26 cellular contexts compared by ENCODE assay signal in genomic region chr9:108012886-108013665, GRCh38.
DNase-seq lines count a peak whose midpoint lies in the region; ATAC-seq, FAIRE-seq and TF ChIP-seq lines count a peak whose summit lies in the region.
"Had no signal": no experiment of that assay in that cellular context is flagged by ENCODE, and none has a peak within 500 bp of the region (broad histone marks: within the 10 kb centered on the region; RNA-seq: fewer than 3 reads in every experiment).

No MANE protein-coding gene starts in this region.

- no peak overlapping the region for H3K4me2 ChIP-seq in A549
- H3K4me2 ChIP-seq in MM.1S (ENCODE audit: low read depth, low read length): no peak overlapping the region

- no peaks in the 10 kb centered on the region for H3K79me2 ChIP-seq in MM.1S (ENCODE audit: low read length)

- intact Hi-C loops in dendritic cell treated with granulocyte-macrophage colony-stimulating factor and Interleukin-4, amounts not matched to agents 40 ng/mL and 50 ng/mL, for 4 days (cut with micrococcal nuclease): no loop called here

- H3K36me3 ChIP-seq in MM.1S (replicated peaks; ENCODE audit: insufficient read depth, low read length) (no peaks in the 10 kb centered on the region), brain microvascular endothelial cell (replicated peaks) (no peaks in the 10 kb centered on the region)
- H3K36me3 ChIP-seq: SJSA1 had no signal

- no peak overlapping the region for H3K27ac ChIP-seq in A549
- H3K27ac ChIP-seq in MM.1S (ENCODE audit: low read length): peak overlapping the region; percentile 11; the same call in 1 of the 2 replicates
- no peak overlapping the region for H3K27ac ChIP-seq in brain microvascular endothelial cell
- H3K27ac ChIP-seq: SJSA1 had no signal

- no peak overlapping the region for H2AFZ ChIP-seq in MM.1S (ENCODE audit: low read length)

- H3K36me3 Mint-ChIP-seq in dendritic cell treated with granulocyte-macrophage colony-stimulating factor and Interleukin-4, amounts not matched to agents 40 ng/mL and 50 ng/mL, for 4 days (ENCODE audit: low read depth): no peaks in the 10 kb centered on the region
- H3K36me3 Mint-ChIP-seq: CD8-positive, alpha-beta T cell had no signal

- TF ChIP-seq RAD21 in A549 (conservative IDR thresholded peaks at IDR 0.05 in 1 of 2, IDR thresholded peaks at IDR 0.05 in 1 of 2): no peak

- POLR2A ChIA-PET in A549 (lab: Yijun Ruan, JAX): interaction anchor here (0.7 kb wide), 1 partner anchor 37 kb away, joined by 4 read pairs; no protein-coding TSS in a partner anchor

- H3F3A ChIP-seq in MM.1S (ENCODE audit: insufficient read depth, low read length): no peaks in the 10 kb centered on the region

- H3K4me3 ChIP-seq in A549 (no peak overlapping the region), GM12865 (ENCODE audit: low read depth, low read length) (no peak overlapping the region), MM.1S (ENCODE audit: low read length) (no peak overlapping the region), brain microvascular endothelial cell (ENCODE audit: low read depth, low read length) (no peak overlapping the region)
- H3K4me3 ChIP-seq: SJSA1 had no signal

- TF ChIP-seq CTCF in A549 (IDR thresholded peaks at IDR 0.05) (no peak), GM12865 (IDR thresholded peaks at IDR 0.05; ENCODE audit: insufficient read depth, low read depth, low read length, missing control alignments) (no peak), MM.1S (IDR thresholded peaks at IDR 0.05; ENCODE audit: low read length) (no peak), brain microvascular endothelial cell (IDR thresholded peaks at IDR 0.05; ENCODE audit: low read depth, low read length, missing control alignments) (no peak)

- H3K9ac ChIP-seq in MM.1S (ENCODE audit: low read length): no peak overlapping the region

- no peak for ATAC-seq in A549
- no peak for ATAC-seq in HG03095 (IDR thresholded peaks at IDR 0.05; ENCODE audit: unreplicated experiment)
- ATAC-seq: CD8-positive, alpha-beta T cell; PC-3 had no signal

- no peak for FAIRE-seq in A549 (lab: Jason Lieb, UNC)
- FAIRE-seq: GM12891 had no signal

- no peak for TF ChIP-seq EP300 in A549 (IDR thresholded peaks at IDR 0.05)

- in situ Hi-C loops in brain microvascular endothelial cell (cut with HindIII; ENCODE audit: low pct_ligation_motif_present, low sequenced_read_pairs): no loop called here

- H3K4me1 ChIP-seq in A549 (no peaks in the 10 kb centered on the region), MM.1S (ENCODE audit: low read length) (peaks cover 5% of the 10 kb centered on the region; the same call in 1 of the 2 replicates)
- H3K4me1 ChIP-seq: SJSA1 had no signal

- H3K4me1 Mint-ChIP-seq in dendritic cell treated with granulocyte-macrophage colony-stimulating factor and Interleukin-4, amounts not matched to agents 40 ng/mL and 50 ng/mL, for 4 days (ENCODE audit: low read depth): peaks cover 54% of the 10 kb centered on the region

- H3K27me3 Mint-ChIP-seq in dendritic cell treated with granulocyte-macrophage colony-stimulating factor and Interleukin-4, amounts not matched to agents 40 ng/mL and 50 ng/mL, for 4 days: peaks cover 1% of the 10 kb centered on the region

- H3K4me3 Mint-ChIP-seq in dendritic cell treated with granulocyte-macrophage colony-stimulating factor and Interleukin-4, amounts not matched to agents 40 ng/mL and 50 ng/mL, for 4 days: no peak overlapping the region
- H3K4me3 Mint-ChIP-seq: CD8-positive, alpha-beta T cell had no signal

- H3K9me2 ChIP-seq in MM.1S (replicated peaks; ENCODE audit: insufficient read depth, low read length): no peaks in the 10 kb centered on the region

- H3K9me3 ChIP-seq in A549: no peaks in the 10 kb centered on the region
- no peaks in the 10 kb centered on the region for H3K9me3 ChIP-seq in MM.1S (replicated peaks; ENCODE audit: insufficient read depth, low read length)
- H3K9me3 ChIP-seq: SJSA1 had no signal

- no peaks in the 10 kb centered on the region for H3K27me3 ChIP-seq in MM.1S (replicated peaks; ENCODE audit: insufficient read depth, low read length)
- no peaks in the 10 kb centered on the region for H3K27me3 ChIP-seq in brain microvascular endothelial cell (replicated peaks)
- H3K27me3 ChIP-seq: SJSA1 had no signal

- no peak for TF ChIP-seq POLR2A in A549 (IDR thresholded peaks at IDR 0.05; ENCODE audit: low read length)

- H3K27ac Mint-ChIP-seq in dendritic cell treated with granulocyte-macrophage colony-stimulating factor and Interleukin-4, amounts not matched to agents 40 ng/mL and 50 ng/mL, for 4 days: peak overlapping the region; percentile 57
- H3K27ac Mint-ChIP-seq: CD8-positive, alpha-beta T cell had no signal

- CTCF ChIA-PET in A549 (lab: Yijun Ruan, JAX): interaction anchor here (0.6 kb wide), 1 partner anchor 537 kb away, joined by 3 read pairs; no protein-coding TSS in a partner anchor

- no peaks in the 10 kb centered on the region for H4K20me1 ChIP-seq in MM.1S (ENCODE audit: insufficient read depth, low read length)

- 45% methylated on average over 3 of the region's 3 CpGs for WGBS in A549 (ENCODE audit: missing lambda C conversion rate)

- DNase-seq in A549 (ENCODE audit: low read depth in 1 of 2, low spot score in 1 of 2) (no peak), GM12865 (ENCODE audit: low read depth) (peak; percentile 19), MM.1S (no peak), NCI-H524 treated with DMSO at 0.1 percent for 48 hours (lab: John Stamatoyannopoulos, UW) (no peak), retina (no peak), brain microvascular endothelial cell (no peak)
- DNase-seq: C1 segment of cervical spinal cord; CD8-positive, alpha-beta T cell; DMS 273 treated with DMSO at 0.1 percent for 48 hours; DMS79; EL; GDM1; H7; KG1; NCI-H1048; NCI-H1417; NCI-H1694; NCI-H2029 treated with DMSO at 0.1 percent for 48 hours; NCI-H226; NCI-H510A; PC-3; Right ventricle myocardium superior had no signal

- H3K9me3 Mint-ChIP-seq in dendritic cell treated with granulocyte-macrophage colony-stimulating factor and Interleukin-4, amounts not matched to agents 40 ng/mL and 50 ng/mL, for 4 days: peaks cover 3% of the 10 kb centered on the region
- H3K9me3 Mint-ChIP-seq: CD8-positive, alpha-beta T cell had no signal

TF ChIP-seq in A549, 52 proteins besides CTCF, POLR2A, EP300 and RAD21:
- TF ChIP-seq NPAS2 (CRISPR knock-in tag; IDR thresholded peaks at IDR 0.05; ENCODE audit: borderline replicate concordance) (no peak), ATOH8 (CRISPR knock-in tag; IDR thresholded peaks at IDR 0.05; ENCODE audit: low read depth) (no peak), SMC3 (IDR thresholded peaks at IDR 0.05) (no peak), MAFK (IDR thresholded peaks at IDR 0.05; ENCODE audit: partially characterized antibody) (peak; percentile 33)
